26 cellular contexts compared by ENCODE assay signal in the genomic region with DNA sequence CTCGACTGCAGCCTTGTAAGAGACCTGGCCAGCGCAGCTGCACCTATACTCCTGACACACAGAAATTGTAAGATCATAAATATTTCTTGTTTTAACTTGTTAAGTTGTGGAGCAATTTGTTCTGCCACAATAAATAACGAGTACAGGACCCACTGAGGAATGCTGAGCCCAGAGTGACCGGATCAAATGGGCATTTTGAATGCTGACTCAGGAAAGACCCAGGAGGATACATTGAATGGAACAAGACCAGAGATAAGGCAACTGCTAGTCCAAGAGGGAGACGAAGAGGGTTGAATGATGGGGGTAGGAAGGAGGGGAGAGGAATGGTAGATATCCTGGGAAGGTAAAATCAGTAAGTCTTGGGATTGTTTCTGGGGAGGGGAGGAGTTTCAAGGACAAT. TPM values are rescaled to one million over a fixed set of nuclear protein-coding genes. Genes with fewer than 3 reads are reported as not detected.
"Had no signal": no experiment of that assay in that cellular context is flagged by ENCODE, and none has a peak within 500 bp of the region (broad histone marks: within the 10 kb centered on the region; RNA-seq: fewer than 3 reads in every experiment).

No MANE protein-coding gene starts in this region.

- H3K36me3 ChIP-seq: colonic mucosa, esophagus squamous epithelium, gastrocnemius medialis, heart right ventricle, left lung, lower lobe of right lung had no signal

- H3K4me1 ChIP-seq: colonic mucosa, esophagus squamous epithelium, gastrocnemius medialis, heart right ventricle, left lung, lower lobe of right lung had no signal

- H3K4me3 ChIP-seq: colonic mucosa, esophagus squamous epithelium, gastrocnemius medialis, heart right ventricle, left lung, lower lobe of right lung, mucosa of descending colon had no signal

- DNase-seq: colonic mucosa; cortex of kidney; effector CD8-positive, alpha-beta T cell; effector memory CD8-positive, alpha-beta T cell; endodermal cell; erythroblast; esophagus squamous epithelium; foreskin fibroblast; foreskin melanocyte; gastrocnemius medialis; glutamatergic neuron; head of caudate nucleus; heart right ventricle; hippocampal formation; left cardiac atrium; left lung; left ventricle myocardium superior; lower lobe of right lung; mesenchymal stem cell; mucosa of descending colon had no signal

- H3K27ac ChIP-seq: colonic mucosa, epithelial cell of prostate, esophagus squamous epithelium, gastrocnemius medialis, heart right ventricle, left lung, lower lobe of right lung had no signal

- FAIRE-seq: endometrium, islet of Langerhans, keratinocyte had no signal

- H3K27me3 ChIP-seq: colonic mucosa, gastrocnemius medialis had no signal

- H3K9me3 ChIP-seq: colonic mucosa, esophagus squamous epithelium, gastrocnemius medialis, heart right ventricle, left lung, lower lobe of right lung, mucosa of descending colon had no signal

- ATAC-seq: effector memory CD8-positive, alpha-beta T cell; esophagus mucosa; gastrocnemius medialis; heart right ventricle; left cardiac atrium; left lung; left ventricle myocardium superior; lower lobe of right lung; mucosa of descending colon had no signal

RNA-seq across cellular contexts. Expression of a gene that starts 8.9 kb away (rescaled TPM):
- total RNA-seq: myocyte had no signal
- polyA plus RNA-seq: keratinocyte had no signal
